In the genomic region with DNA sequence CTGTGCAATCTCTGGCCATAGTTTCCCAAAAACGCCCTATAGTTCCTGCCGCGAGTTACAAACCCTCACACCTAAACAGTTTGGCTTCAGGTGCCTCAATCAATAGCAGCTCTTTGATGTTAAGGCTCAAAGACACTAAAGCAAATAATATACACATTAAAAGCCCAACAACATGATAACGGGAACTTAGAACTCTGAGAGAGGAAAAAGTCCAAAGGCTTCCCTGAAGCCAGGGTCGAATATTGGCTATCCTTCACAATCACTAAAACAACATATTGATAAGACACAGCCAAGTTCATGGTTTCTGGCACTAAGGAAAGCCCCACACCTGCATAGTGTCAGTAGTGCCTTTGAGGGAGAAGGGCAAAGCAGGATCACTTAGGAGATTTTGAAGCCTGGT, we compare ENCODE assay signal across 10 cellular contexts. TPM values are rescaled to one million over a fixed set of nuclear protein-coding genes. Genes with fewer than 3 reads are reported as not detected.
"Had no signal": no experiment of that assay in that cellular context is flagged by ENCODE, and none has a peak within 500 bp of the region (broad histone marks: within the 10 kb centered on the region; RNA-seq: fewer than 3 reads in every experiment).

No MANE protein-coding gene starts in this region.

- DNase-seq: GM23248, GOT3, H7, HFFc6, IMR-90, KG1 had no signal

- H3K36me3 ChIP-seq: HAP-1 had no signal

- ATAC-seq: HCT116, K562 had no signal

- H3K27ac ChIP-seq: GM23248, HL-60 had no signal

- H3K4me3 ChIP-seq: GM23248, HAP-1, K562 had no signal

- H3K4me1 ChIP-seq: HAP-1 had no signal

- FAIRE-seq: K562 had no signal

- H3K9me3 ChIP-seq: HAP-1 had no signal

RNA-seq across cellular contexts. Expression of a gene that starts 54.9 kb away (rescaled TPM):
- total RNA-seq: K562 had no signal
- polyA plus RNA-seq: K562 had no signal
